8 cellular contexts compared by ENCODE assay signal in genomic region chr5:136212252-136212721, GRCh38. TPM values are rescaled to one million over a fixed set of nuclear protein-coding genes. Genes with fewer than 3 reads are reported as not detected.
DNase-seq lines count a peak whose midpoint lies in the region; ATAC-seq and TF ChIP-seq lines count a peak whose summit lies in the region.

No MANE protein-coding gene starts in this region.

- H3K36me3 Mint-ChIP-seq in activated B cell treated with CpG ODN at 0.5 μM for 24 hours (ENCODE audit: low read depth), result no peaks in the 10 kb centered on the region

- DNase-seq in C1 segment of cervical spinal cord (lab: John Stamatoyannopoulos, UW) (peak in 8 of 14 donors; percentile 8 to 49 (median 26)), M059J (ENCODE audit: low read depth) (peak; percentile 40), activated B cell treated with CpG ODN at 0.5 μM for 24 hours (peak; percentile 37), dorsolateral prefrontal cortex (peak in 6 of 10 donors; percentile 31 to 56 (median 50)), mesendoderm (peak; percentile 63), stomach (peak; percentile 64)

- H3K36me3 ChIP-seq in mesendoderm (ENCODE audit: control insufficient read depth, insufficient read depth, low read length) (no peaks in the 10 kb centered on the region), stomach (no peaks in the 10 kb centered on the region)

- no peak overlapping the region for H2BK5ac ChIP-seq in mesendoderm (ENCODE audit: low read length)

- CTCF ChIA-PET in activated B cell treated with CpG ODN at 0.5 μM for 24 hours (lab: Charles Lee), result interaction anchor here (0.6 to 1.7 kb wide), 8 partner anchors 10 to 341 kb away, joined by 3 to 15 read pairs (median 4); no protein-coding TSS in a partner anchor

- H3K56ac ChIP-seq in mesendoderm (ENCODE audit: low read length), result peak overlapping the region; percentile 25

- H3K79me1 ChIP-seq in mesendoderm (ENCODE audit: low read length), result no peaks in the 10 kb centered on the region

- no peak overlapping the region for H4K5ac ChIP-seq in mesendoderm (ENCODE audit: low read length)

- no peak overlapping the region for H3K27ac Mint-ChIP-seq in activated B cell treated with CpG ODN at 0.5 μM for 24 hours

- H3K27me3 ChIP-seq in dorsolateral prefrontal cortex (peaks cover 0 to 25% (median 2%) of the 10 kb centered on the region in 45 donors), mesendoderm (ENCODE audit: insufficient read depth, low read length, poor library complexity) (no peaks in the 10 kb centered on the region), stomach (peaks cover 0 to 24% (median 5%) of the 10 kb centered on the region in 3 donors)

- TF ChIP-seq CTCF in activated B cell treated with CpG ODN at 0.5 μM for 24 hours (IDR thresholded peaks at IDR 0.05), result peak; percentile 46
- peak; percentile 64 to 97 (median 90) for TF ChIP-seq CTCF in dorsolateral prefrontal cortex (IDR thresholded peaks at IDR 0.05 in 54 of 56, conservative IDR thresholded peaks at IDR 0.05 in 2 of 56; ENCODE audit: low read depth in 1 of 56, partially characterized antibody in 56 of 56)
- peak in 5 of 7 experiments; percentile 75 to 93 (median 79) for TF ChIP-seq CTCF in stomach (IDR thresholded peaks at IDR 0.05)

- ATAC-seq in GM18907 (IDR thresholded peaks at IDR 0.05; ENCODE audit: unreplicated experiment) (peak; percentile 63), activated B cell treated with CpG ODN at 0.5 μM for 24 hours (ENCODE audit: low read depth) (peak; percentile 28), GM19463 (IDR thresholded peaks at IDR 0.05; ENCODE audit: unreplicated experiment) (no peak)

- H3K4me1 Mint-ChIP-seq in activated B cell treated with CpG ODN at 0.5 μM for 24 hours, result no peaks in the 10 kb centered on the region

- peaks cover 20% of the 10 kb centered on the region for H3K27me3 Mint-ChIP-seq in activated B cell treated with CpG ODN at 0.5 μM for 24 hours

- H3K23ac ChIP-seq in mesendoderm (ENCODE audit: low read length), result no peak overlapping the region

- no peaks in the 10 kb centered on the region for H3K9me3 ChIP-seq in stomach

- H3K9me3 Mint-ChIP-seq in activated B cell treated with CpG ODN at 0.5 μM for 24 hours, result no peaks in the 10 kb centered on the region

- H3K18ac ChIP-seq in mesendoderm (ENCODE audit: low read length), result no peak overlapping the region

- TF ChIP-seq POLR2A in stomach (IDR thresholded peaks at IDR 0.05), result no peak

- no peak overlapping the region for H3K4me3 Mint-ChIP-seq in activated B cell treated with CpG ODN at 0.5 μM for 24 hours

- no peak overlapping the region for H4K8ac ChIP-seq in mesendoderm (ENCODE audit: low read depth, low read length)

- intact Hi-C loops in activated B cell treated with CpG ODN at 0.5 μM for 24 hours (cut with micrococcal nuclease) (loop anchor here (1.0 to 2.0 kb wide), 3 partner anchors 267 to 755 kb away; no protein-coding TSS in a partner anchor), dorsolateral prefrontal cortex (cut with DNase I) (loop anchor here (2.0 to 10.0 kb wide), 6 partner anchors 267 to 747 kb away; no protein-coding TSS in a partner anchor), stomach (cut with DNase I; ENCODE audit: low total_unique reads) (loop anchor here (2.0 to 10.0 kb wide), 2 partner anchors 267 to 325 kb away; no protein-coding TSS in a partner anchor)

- H3K4me3 ChIP-seq in dorsolateral prefrontal cortex (no peak overlapping the region), mesendoderm (ENCODE audit: low read length) (no peak overlapping the region), stomach (no peak overlapping the region)

- H3K9ac ChIP-seq in mesendoderm (ENCODE audit: low read length), result no peak overlapping the region

- no peak overlapping the region for H2BK120ac ChIP-seq in mesendoderm (ENCODE audit: low read depth, low read length)

- H2AK5ac ChIP-seq in mesendoderm (ENCODE audit: low read length), result no peak overlapping the region

- no peaks in the 10 kb centered on the region for H3K79me2 ChIP-seq in mesendoderm (ENCODE audit: control insufficient read depth, insufficient read depth, low read length)

- H3K4ac ChIP-seq in mesendoderm (ENCODE audit: low read depth, low read length), result no peak overlapping the region

- H3K27ac ChIP-seq in dorsolateral prefrontal cortex, result no peak overlapping the region
- H3K27ac ChIP-seq in mesendoderm (ENCODE audit: low read depth, low read length), result no peak overlapping the region
- no peak overlapping the region for H3K27ac ChIP-seq in stomach

- no peak for TF ChIP-seq EP300 in stomach (IDR thresholded peaks at IDR 0.05)

- POLR2A ChIA-PET in activated B cell treated with CpG ODN at 0.5 μM for 24 hours (lab: Charles Lee), result no interaction called here

- WGBS in mesendoderm (ENCODE audit: extremely low coverage, insufficient coverage, low lambda C conversion rate), result no CpG with 5 or more reads among the region's 10 CpGs
- WGBS in stomach, 5 donors, result 47 to 52% (median 48%) methylated on average over 10 of the region's 10 CpGs

- H3K4me2 ChIP-seq in mesendoderm (ENCODE audit: low read length), result no peak overlapping the region

- no peak overlapping the region for H2BK15ac ChIP-seq in mesendoderm (replicated peaks; ENCODE audit: low read depth)

- no peaks in the 10 kb centered on the region for H3K4me1 ChIP-seq in mesendoderm (ENCODE audit: control insufficient read depth, low read depth, low read length)
- H3K4me1 ChIP-seq in stomach, result no peaks in the 10 kb centered on the region

RNA-seq across cellular contexts. Expression of gene SMIM32, which starts 19.3 kb away (rescaled TPM):
- not detected in 2 replicates for total RNA-seq in M059J (2014; rRNA removed; shearing (Covaris generic))
- total RNA-seq in activated B cell treated with CpG ODN at 0.5 μM for 24 hours (not detected in 2 replicates), dorsolateral prefrontal cortex (10 to 100 TPM in 2 of 120 experiments, 1 to 10 TPM in 104, under 1 TPM in 11, not detected in 3; 0.45 to 10.8 (median 2.8) TPM), stomach (10 to 100 TPM in 1 of 5 donors, under 1 TPM in 1, not detected in 3; 0.55 to 22.0 TPM)
- 0.21 TPM for polyA plus RNA-seq in mesendoderm (2013, experiment 1 of 2)
- polyA plus RNA-seq in mesendoderm (2013, experiment 2 of 2), result 0.20 TPM
- under 1 TPM; 0.30 to 0.76 (median 0.75) TPM for polyA plus RNA-seq in stomach
